In the genomic region with DNA sequence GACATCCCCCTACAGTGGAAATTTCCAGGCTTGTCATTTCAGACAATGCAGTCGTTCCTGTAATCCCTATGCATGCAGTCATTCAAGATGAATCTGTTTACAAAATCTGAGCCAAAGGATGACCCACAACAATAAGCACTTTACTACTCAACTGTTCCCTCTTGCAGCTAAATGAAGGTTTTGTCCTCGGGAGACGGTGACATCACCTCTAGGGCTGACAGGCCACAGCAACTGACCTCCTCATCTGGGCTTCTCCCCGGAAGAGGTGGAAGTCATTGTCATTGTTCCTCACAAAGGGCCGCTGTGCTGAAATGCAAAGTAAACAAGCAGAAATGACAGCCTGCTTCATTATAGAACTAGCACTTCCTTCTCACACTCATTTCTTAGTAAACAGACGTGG, we compare ENCODE assay signal across 13 cellular contexts. TPM values are rescaled to one million over a fixed set of nuclear protein-coding genes. Genes with fewer than 3 reads are reported as not detected.
DNase-seq lines count a peak whose midpoint lies in the region; ATAC-seq and TF ChIP-seq lines count a peak whose summit lies in the region.
"Had no signal": no experiment of that assay in that cellular context is flagged by ENCODE, and none has a peak within 500 bp of the region (broad histone marks: within the 10 kb centered on the region; RNA-seq: fewer than 3 reads in every experiment).

No MANE protein-coding gene starts in this region.

- no peaks in the 10 kb centered on the region for H3K27me3 ChIP-seq in MG63
- no peaks in the 10 kb centered on the region for H3K27me3 ChIP-seq in SJSA1 (replicated peaks)
- H3K27me3 ChIP-seq in esophagus squamous epithelium = peaks cover 0 to 6% (median 0%) of the 10 kb centered on the region in 4 donors
- H3K27me3 ChIP-seq in CD8-positive, alpha-beta memory T cell (ENCODE audit: insufficient read depth, low read length, poor library complexity, severe bottlenecking) = no peaks in the 10 kb centered on the region
- H3K27me3 ChIP-seq: esophagus muscularis mucosa had no signal

- WGBS in esophagus squamous epithelium, 2 donors = 11 to 17% methylated on average over 6 of the region's 6 CpGs

- ATAC-seq in Right ventricle myocardium inferior = no peak
- ATAC-seq: HCT116 had no signal

- H3K4me3 ChIP-seq in MG63 = no peak overlapping the region
- H3K4me3 ChIP-seq in SJSA1 = no peak overlapping the region
- no peak overlapping the region for H3K4me3 ChIP-seq in esophagus squamous epithelium
- H3K4me3 ChIP-seq in CD8-positive, alpha-beta memory T cell (ENCODE audit: low read length) = no peak overlapping the region
- H3K4me3 ChIP-seq: esophagus muscularis mucosa had no signal

- H3K27ac ChIP-seq in SJSA1 = no peak overlapping the region
- H3K27ac ChIP-seq in esophagus squamous epithelium = no peak overlapping the region
- H3K27ac ChIP-seq in CD8-positive, alpha-beta memory T cell (ENCODE audit: low read depth, low read length) = no peak overlapping the region
- H3K27ac ChIP-seq: esophagus muscularis mucosa had no signal

- H3K9me3 ChIP-seq in MG63 (no peaks in the 10 kb centered on the region), SJSA1 (replicated peaks) (no peaks in the 10 kb centered on the region), esophagus squamous epithelium (no peaks in the 10 kb centered on the region)
- no peaks in the 10 kb centered on the region for H3K9me3 ChIP-seq in CD8-positive, alpha-beta memory T cell (ENCODE audit: low read length)
- H3K9me3 ChIP-seq: esophagus muscularis mucosa had no signal

- H3K36me3 ChIP-seq in MG63 (no peaks in the 10 kb centered on the region), SJSA1 (no peaks in the 10 kb centered on the region), esophagus squamous epithelium (no peaks in the 10 kb centered on the region)
- H3K36me3 ChIP-seq in CD8-positive, alpha-beta memory T cell (ENCODE audit: insufficient read depth, low read length) = no peaks in the 10 kb centered on the region
- H3K36me3 ChIP-seq: esophagus muscularis mucosa had no signal

- no peak overlapping the region for H3K4me3 Mint-ChIP-seq in mesothelial cell of epicardium
- H3K4me3 Mint-ChIP-seq in CD8-positive, alpha-beta memory T cell = no peak overlapping the region
- H3K4me3 Mint-ChIP-seq: activated naive CD8-positive, alpha-beta T cell; IgD-negative memory B cell; T-helper 2 cell treated with Interferon-gamma antibody and Interleukin-4, amounts not matched to agents 5 μg/mL and 100 μg/mL, for 36 hours had no signal

- peak; percentile 29 for DNase-seq in AG20443 (ENCODE audit: low spot score)
- peak; percentile 15 for DNase-seq in MG63
- DNase-seq in SJSA1 (ENCODE audit: low read depth in 1 of 2, low spot score in 2 of 2) = peak; percentile 47 to 49
- DNase-seq in kidney tubule cell (ENCODE audit: low spot score) = peak; percentile 53
- DNase-seq in Right ventricle myocardium inferior (ENCODE audit: missing footprints) = no peak
- no peak for DNase-seq in esophagus squamous epithelium (lab: John Stamatoyannopoulos, UW)
- no peak for DNase-seq in mesothelial cell of epicardium (ENCODE audit: low spot score in 2 of 2, unreplicated experiment in 2 of 2)
- DNase-seq in CD8-positive, alpha-beta memory T cell = no peak

- H3K4me1 ChIP-seq in SJSA1 (replicated peaks) (no peaks in the 10 kb centered on the region), esophagus squamous epithelium (no peaks in the 10 kb centered on the region)
- no peaks in the 10 kb centered on the region for H3K4me1 ChIP-seq in CD8-positive, alpha-beta memory T cell (ENCODE audit: insufficient read depth, low read length)
- H3K4me1 ChIP-seq: esophagus muscularis mucosa had no signal

- H3K27me3 Mint-ChIP-seq in mesothelial cell of epicardium (ENCODE audit: low read depth) = peaks cover 5% of the 10 kb centered on the region
- H3K27me3 Mint-ChIP-seq in CD8-positive, alpha-beta memory T cell = peaks cover 5 to 36% of the 10 kb centered on the region in 2 donors

- no peak for TF ChIP-seq POLR2A in esophagus squamous epithelium (IDR thresholded peaks at IDR 0.05)

- H3K4me1 Mint-ChIP-seq in mesothelial cell of epicardium = peaks cover 3% of the 10 kb centered on the region
- H3K4me1 Mint-ChIP-seq in CD8-positive, alpha-beta memory T cell = peaks cover 0 to 6% (median 4%) of the 10 kb centered on the region in 3 donors
- H3K4me1 Mint-ChIP-seq: IgD-negative memory B cell had no signal

- TF ChIP-seq CTCF in esophagus squamous epithelium (IDR thresholded peaks at IDR 0.05) = no peak
- no peak for TF ChIP-seq CTCF in mesothelial cell of epicardium (IDR thresholded peaks at IDR 0.05; ENCODE audit: unreplicated experiment)

- CTCF ChIA-PET in CD8-positive, alpha-beta memory T cell (lab: Charles Lee) = interaction anchor here (6.4 kb wide), 1 partner anchor 92 kb away, joined by 53 read pairs; no protein-coding TSS in a partner anchor

- POLR2A ChIA-PET in CD8-positive, alpha-beta memory T cell (lab: Charles Lee) = no interaction called here

- intact Hi-C loops in Right ventricle myocardium inferior (cut with DNase I) = no loop called here
- intact Hi-C loops in esophagus squamous epithelium (cut with DNase I) = no loop called here

- H3K36me3 Mint-ChIP-seq in mesothelial cell of epicardium = no peaks in the 10 kb centered on the region
- H3K36me3 Mint-ChIP-seq in CD8-positive, alpha-beta memory T cell = peaks cover 0 to 1% (median 0%) of the 10 kb centered on the region in 3 donors
- H3K36me3 Mint-ChIP-seq: activated naive CD8-positive, alpha-beta T cell; IgD-negative memory B cell had no signal

- no peak overlapping the region for H3K27ac Mint-ChIP-seq in mesothelial cell of epicardium
- H3K27ac Mint-ChIP-seq in CD8-positive, alpha-beta memory T cell = no peak overlapping the region
- H3K27ac Mint-ChIP-seq: activated naive CD8-positive, alpha-beta T cell; IgD-negative memory B cell; T-helper 2 cell treated with Interferon-gamma antibody and Interleukin-4, amounts not matched to agents 5 μg/mL and 100 μg/mL, for 36 hours had no signal

- H3K9me3 Mint-ChIP-seq in mesothelial cell of epicardium = no peaks in the 10 kb centered on the region
- H3K9me3 Mint-ChIP-seq in CD8-positive, alpha-beta memory T cell = no peaks in the 10 kb centered on the region
- H3K9me3 Mint-ChIP-seq: IgD-negative memory B cell; T-helper 2 cell treated with Interferon-gamma antibody and Interleukin-4, amounts not matched to agents 5 μg/mL and 100 μg/mL, for 36 hours had no signal

RNA-seq across cellular contexts. Expression of gene CLRN2, which starts 29.2 kb away (rescaled TPM):
- total RNA-seq in MG63 (2014; rRNA removed; shearing (Covaris generic); ENCODE audit: low replicate concordance) = not detected in 2 replicates
- total RNA-seq in SJSA1 (2014; rRNA removed; shearing (Covaris generic)) = not detected in 2 replicates
- total RNA-seq in Right ventricle myocardium inferior (not detected), esophagus squamous epithelium (not detected), mesothelial cell of epicardium (not detected in 3 replicates)
- total RNA-seq in CD8-positive, alpha-beta memory T cell = not detected
- polyA plus RNA-seq in CD8-positive, alpha-beta memory T cell = not detected
- total RNA-seq: esophagus muscularis mucosa had no signal
- polyA plus RNA-seq: IgD-negative memory B cell had no signal

RNA-seq across cellular contexts. Expression of gene QDPR, which starts 32.3 kb away (rescaled TPM):
- total RNA-seq in MG63 (2014; rRNA removed; shearing (Covaris generic); ENCODE audit: low replicate concordance) = 14.9 and 23.1 TPM in 2 replicates
- total RNA-seq in SJSA1 (2014; rRNA removed; shearing (Covaris generic)) = 10.1 and 24.5 TPM in 2 replicates
- 53.7 TPM for total RNA-seq in Right ventricle myocardium inferior
- 1 to 10 TPM; 5.5 to 9.4 (median 8.5) TPM for total RNA-seq in esophagus squamous epithelium
- 25.2 to 28.4 TPM (median 28.3 TPM) in 3 replicates for total RNA-seq in mesothelial cell of epicardium
- total RNA-seq in CD8-positive, alpha-beta memory T cell = 10 to 100 TPM; 50.9 to 54.9 TPM
- polyA plus RNA-seq in CD8-positive, alpha-beta memory T cell = 36.1 TPM

RNA-seq across cellular contexts. Expression of gene LAP3, which starts 32.8 kb away (rescaled TPM):
- 83.4 and 102 TPM in 2 replicates for total RNA-seq in MG63 (2014; rRNA removed; shearing (Covaris generic); ENCODE audit: low replicate concordance)
- 56.0 and 61.1 TPM in 2 replicates for total RNA-seq in SJSA1 (2014; rRNA removed; shearing (Covaris generic))
- total RNA-seq in Right ventricle myocardium inferior (56.9 TPM), esophagus squamous epithelium (10 to 100 TPM; 30.2 to 80.5 (median 54.6) TPM), mesothelial cell of epicardium (36.7 to 38.5 TPM (median 38.1 TPM) in 3 replicates)
- total RNA-seq in CD8-positive, alpha-beta memory T cell = 10 to 100 TPM; 89.0 to 93.0 TPM
- 49.6 TPM for polyA plus RNA-seq in CD8-positive, alpha-beta memory T cell

Comparison
In these comparisons a context has a peak if more than half of its experiments do, and no peak if none do; other contexts are left out.
1. DNase-seq: peak in AG20443 (single experiment), MG63 (single experiment), SJSA1 (2 of 2) and kidney tubule cell (single experiment); none in Right ventricle myocardium inferior (single experiment), esophagus squamous epithelium (single experiment), mesothelial cell of epicardium (0 of 2) and CD8-positive, alpha-beta memory T cell (0 of 5).